In genomic region chr12:63615546-63615945, GRCh38 we compare ENCODE assay signal across 2 cellular contexts. TPM values are rescaled to one million over a fixed set of nuclear protein-coding genes. Genes with fewer than 3 reads are reported as not detected.
"Had no signal": no experiment of that assay in that cellular context is flagged by ENCODE, and none has a peak within 500 bp of the region (broad histone marks: within the 10 kb centered on the region; RNA-seq: fewer than 3 reads in every experiment).

No MANE protein-coding gene starts in this region.

RNA-seq across cellular contexts. Expression of gene DPY19L2, which starts 52.7 kb away (rescaled TPM):
- total RNA-seq: left lobe of liver had no signal
- polyA plus RNA-seq: mammary epithelial cell had no signal
